Comparison of ENCODE assay signal across 9 cellular contexts in the genomic region with DNA sequence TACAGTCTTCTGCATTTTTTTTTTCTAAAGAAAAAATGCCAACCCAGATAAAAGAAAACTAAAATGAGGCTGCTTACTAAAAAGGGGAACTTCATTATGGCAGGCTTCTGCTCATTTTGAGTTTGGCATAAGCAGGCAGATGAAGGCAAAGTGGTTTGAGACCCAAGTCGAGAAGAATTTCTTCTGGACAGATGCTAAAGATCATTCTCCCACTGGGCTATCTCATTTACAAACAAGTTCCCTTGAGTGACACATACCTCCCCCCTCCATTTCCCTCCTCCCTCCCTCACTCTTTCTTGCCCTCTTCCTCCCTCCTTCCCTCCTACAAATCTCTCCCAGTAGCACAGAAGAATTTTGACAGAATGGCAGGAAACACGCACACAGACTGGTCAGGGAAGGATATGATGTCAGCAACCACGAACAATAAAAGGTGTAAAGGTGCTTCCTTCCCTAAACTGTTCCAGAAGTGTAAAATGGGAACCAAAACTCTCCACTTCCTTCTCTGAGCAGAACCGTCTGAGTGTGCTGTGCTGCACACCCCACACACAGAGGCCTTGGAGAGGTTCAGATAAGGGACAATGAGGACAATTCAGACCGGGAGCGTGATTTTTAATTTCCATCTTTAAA. TPM values are rescaled to one million over a fixed set of nuclear protein-coding genes. Genes with fewer than 3 reads are reported as not detected.
DNase-seq lines count a peak whose midpoint lies in the region; ATAC-seq and TF ChIP-seq lines count a peak whose summit lies in the region.
"Had no signal": no experiment of that assay in that cellular context is flagged by ENCODE, and none has a peak within 500 bp of the region (broad histone marks: within the 10 kb centered on the region; RNA-seq: fewer than 3 reads in every experiment).

No MANE protein-coding gene starts in this region.

- CTCF ChIA-PET in activated B cell treated with CpG ODN at 0.5 μM for 24 hours (lab: Charles Lee) = interaction anchor here (0.9 kb wide), 1 partner anchor 56 kb away, joined by 3 read pairs; no protein-coding TSS in a partner anchor

- H3K4me3 ChIP-seq in smooth muscle cell = no peak overlapping the region

- peaks cover 9% of the 10 kb centered on the region for H3K4me1 ChIP-seq in smooth muscle cell (ENCODE audit: low read depth)

- no peaks in the 10 kb centered on the region for H3F3A ChIP-seq in smooth muscle cell (ENCODE audit: low read depth)

- H3K36me3 ChIP-seq in smooth muscle cell (ENCODE audit: low read depth) = no peaks in the 10 kb centered on the region

- H3K9me3 ChIP-seq in smooth muscle cell (replicated peaks; ENCODE audit: low read depth) = no peaks in the 10 kb centered on the region

- H3K4me2 ChIP-seq in smooth muscle cell = peak overlapping the region; percentile 42

- peaks cover 93% of the 10 kb centered on the region for H3K4me1 Mint-ChIP-seq in activated B cell treated with CpG ODN at 0.5 μM for 24 hours

- peaks cover 19% of the 10 kb centered on the region for H3K36me3 Mint-ChIP-seq in activated B cell treated with CpG ODN at 0.5 μM for 24 hours (ENCODE audit: low read depth)

- 39% methylated on average over 6 of the region's 6 CpGs for WGBS in smooth muscle cell (ENCODE audit: low lambda C conversion rate)

- H3K27me3 ChIP-seq in smooth muscle cell (ENCODE audit: low read depth) = no peaks in the 10 kb centered on the region

- DNase-seq in EH (ENCODE audit: low read depth) = peak; percentile 74
- peak; percentile 12 for DNase-seq in HK-2 (ENCODE audit: unreplicated experiment)
- peak; percentile 31 for DNase-seq in activated B cell treated with CpG ODN at 0.5 μM for 24 hours
- peak; percentile 45 for DNase-seq in left cardiac atrium
- DNase-seq in smooth muscle cell (lab: John Stamatoyannopoulos, UW; ENCODE audit: unreplicated experiment) = no peak
- no peak for DNase-seq in NCI-H510A (lab: John Stamatoyannopoulos, UW)
- DNase-seq in NCI-H2029 (lab: John Stamatoyannopoulos, UW) = no peak

- H3K27ac ChIP-seq in smooth muscle cell (ENCODE audit: low read depth) = peak overlapping the region; percentile 37

- peak overlapping the region; percentile 91 for H3K27ac Mint-ChIP-seq in activated B cell treated with CpG ODN at 0.5 μM for 24 hours
- H3K27ac Mint-ChIP-seq: T-helper 1 cell treated with Interleukin-12 subunit alpha and Interleukin-12 subunit beta and Interleukin-4 antibody, amounts not matched to agents 30 μg/mL and 1 μg/mL, for 36 hours had no signal

- POLR2A ChIA-PET in activated B cell treated with CpG ODN at 0.5 μM for 24 hours (lab: Charles Lee) = interaction anchor here (0.6 to 17.9 kb wide), 8 partner anchors 9 to 94 kb away, joined by 3 to 229 read pairs (median 8); partner anchors contain the start of gene MEF2C

- ATAC-seq in GM21526 (IDR thresholded peaks at IDR 0.05; ENCODE audit: low FRiP score, unreplicated experiment) = peak; percentile 62
- peak; percentile 77 for ATAC-seq in activated B cell treated with CpG ODN at 0.5 μM for 24 hours (ENCODE audit: low read depth)
- ATAC-seq in left cardiac atrium = peak; percentile 80 to 87

- no peaks in the 10 kb centered on the region for H3K9me3 Mint-ChIP-seq in activated B cell treated with CpG ODN at 0.5 μM for 24 hours
- H3K9me3 Mint-ChIP-seq: T-helper 1 cell treated with Interleukin-12 subunit alpha and Interleukin-12 subunit beta and Interleukin-4 antibody, amounts not matched to agents 30 μg/mL and 1 μg/mL, for 36 hours had no signal

- peak overlapping the region; percentile 10 for H2AFZ ChIP-seq in smooth muscle cell (ENCODE audit: low read depth)

- H4K20me1 ChIP-seq in smooth muscle cell (ENCODE audit: low read depth) = no peaks in the 10 kb centered on the region

- peak overlapping the region; percentile 72 for H3K4me3 Mint-ChIP-seq in activated B cell treated with CpG ODN at 0.5 μM for 24 hours
- H3K4me3 Mint-ChIP-seq: T-helper 1 cell treated with Interleukin-12 subunit alpha and Interleukin-12 subunit beta and Interleukin-4 antibody, amounts not matched to agents 30 μg/mL and 1 μg/mL, for 36 hours had no signal

- no peaks in the 10 kb centered on the region for H3K79me2 ChIP-seq in smooth muscle cell (ENCODE audit: low read depth)

- no peak for TF ChIP-seq CTCF in activated B cell treated with CpG ODN at 0.5 μM for 24 hours (IDR thresholded peaks at IDR 0.05)
- no peak for TF ChIP-seq CTCF in smooth muscle cell (IDR thresholded peaks at IDR 0.05; ENCODE audit: borderline replicate concordance, insufficient read depth, poor library complexity, severe bottlenecking)

- intact Hi-C loops in activated B cell treated with CpG ODN at 0.5 μM for 24 hours (cut with micrococcal nuclease) (loop anchor here (1.0 to 5.0 kb wide), 6 partner anchors 9 to 615 kb away; partner anchors contain the start of gene MEF2C), left cardiac atrium (cut with DNase I) (loop anchor here in 1 of 2 donors (5.0 kb wide), 2 partner anchors 40 to 55 kb away; partner anchors contain the start of gene MEF2C)

- H3K27me3 Mint-ChIP-seq in activated B cell treated with CpG ODN at 0.5 μM for 24 hours = no peaks in the 10 kb centered on the region

- H3K9ac ChIP-seq in smooth muscle cell (ENCODE audit: low read depth) = peak overlapping the region; percentile 13

RNA-seq across cellular contexts. Expression of gene MEF2C, which starts 55.9 kb away (rescaled TPM):
- total RNA-seq in activated B cell treated with CpG ODN at 0.5 μM for 24 hours (348 and 359 TPM in 2 replicates), left cardiac atrium (10 to 100 TPM; 48.3 to 53.7 TPM), smooth muscle cell (10.7 and 14.0 TPM in 2 replicates)
- 8.1 and 11.4 TPM in 2 replicates for polyA plus RNA-seq in smooth muscle cell

Comparison
In these comparisons a context has a peak if more than half of its experiments do, and no peak if none do; other contexts are left out.
1. DNase-seq: peak in EH (single experiment), HK-2 (single experiment), activated B cell treated with CpG ODN at 0.5 μM for 24 hours (single experiment) and left cardiac atrium (single experiment); none in smooth muscle cell (single experiment), NCI-H510A (single experiment) and NCI-H2029 (single experiment).
2. Peak in every context shown above with its lines, with median percentiles within 50 percentile points of each other: ATAC-seq.